1 cellular context compared by ENCODE assay signal in genomic region chr17:44329516-44329915, GRCh38. TPM values are rescaled to one million over a fixed set of nuclear protein-coding genes. Genes with fewer than 3 reads are reported as not detected.
"Had no signal": no experiment of that assay in that cellular context is flagged by ENCODE, and none has a peak within 500 bp of the region (broad histone marks: within the 10 kb centered on the region; RNA-seq: fewer than 3 reads in every experiment).

No MANE protein-coding gene starts in this region.

RNA-seq across cellular contexts. Expression of gene RUNDC3A, which starts 21.1 kb away (rescaled TPM):
- total RNA-seq: GM12878 had no signal
